Comparison of ENCODE assay signal across 3 cellular contexts in the genomic region with DNA sequence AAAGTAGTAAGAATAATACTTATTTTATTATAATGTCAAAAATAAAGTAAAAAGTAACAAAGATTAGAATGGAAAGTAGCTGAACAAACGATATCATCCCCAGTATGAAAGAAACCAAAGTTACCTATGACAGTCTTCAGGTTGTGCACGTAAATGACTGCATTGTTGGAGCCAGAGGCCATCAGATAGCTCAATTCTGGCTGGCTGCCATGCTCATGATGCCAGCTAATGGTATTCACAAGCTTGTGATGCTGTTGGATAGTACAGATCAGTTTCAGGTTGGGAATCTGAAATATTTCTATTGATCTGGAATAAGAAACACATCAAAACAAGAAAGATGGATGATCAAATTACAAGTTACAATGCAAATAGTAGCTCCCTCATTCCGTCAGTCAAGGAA.
TF ChIP-seq lines count a peak whose summit lies in the region.

No MANE protein-coding gene starts in this region.

TF ChIP-seq in SK-N-SH, 30 proteins besides CTCF, POLR2A, EP300 and RAD21:
- peak; percentile 31; the same call in 1 of the 2 replicates for TF ChIP-seq NFIC (IDR thresholded peaks at IDR 0.05; ENCODE audit: borderline replicate concordance)
- TF ChIP-seq GATA2 (CRISPR knock-in tag; IDR thresholded peaks at IDR 0.05): 0 out of 2 replicates have a peak, but pooled peaks have one; percentile 22
- TF ChIP-seq RCOR1 (IDR thresholded peaks at IDR 0.05; ENCODE audit: low read length): no peak
TF ChIP-seq in SK-N-SH: peak in this region for 2.

TF ChIP-seq in SK-N-SH treated with all-trans-retinoic acid at 6 μM for 48 hours, 23 proteins besides CTCF, POLR2A, EP300 and RAD21:
- TF ChIP-seq GLIS3 (CRISPR knock-in tag; IDR thresholded peaks at IDR 0.05): no peak
- TF ChIP-seq, protein P1, sequence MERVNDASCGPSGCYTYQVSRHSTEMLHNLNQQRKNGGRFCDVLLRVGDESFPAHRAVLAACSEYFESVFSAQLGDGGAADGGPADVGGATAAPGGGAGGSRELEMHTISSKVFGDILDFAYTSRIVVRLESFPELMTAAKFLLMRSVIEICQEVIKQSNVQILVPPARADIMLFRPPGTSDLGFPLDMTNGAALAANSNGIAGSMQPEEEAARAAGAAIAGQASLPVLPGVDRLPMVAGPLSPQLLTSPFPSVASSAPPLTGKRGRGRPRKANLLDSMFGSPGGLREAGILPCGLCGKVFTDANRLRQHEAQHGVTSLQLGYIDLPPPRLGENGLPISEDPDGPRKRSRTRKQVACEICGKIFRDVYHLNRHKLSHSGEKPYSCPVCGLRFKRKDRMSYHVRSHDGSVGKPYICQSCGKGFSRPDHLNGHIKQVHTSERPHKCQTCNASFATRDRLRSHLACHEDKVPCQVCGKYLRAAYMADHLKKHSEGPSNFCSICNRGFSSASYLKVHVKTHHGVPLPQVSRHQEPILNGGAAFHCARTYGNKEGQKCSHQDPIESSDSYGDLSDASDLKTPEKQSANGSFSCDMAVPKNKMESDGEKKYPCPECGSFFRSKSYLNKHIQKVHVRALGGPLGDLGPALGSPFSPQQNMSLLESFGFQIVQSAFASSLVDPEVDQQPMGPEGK (CRISPR knock-in tag; IDR thresholded peaks at IDR 0.05; ENCODE audit: borderline replicate concordance): no peak
- no peak for TF ChIP-seq ZNF8 (CRISPR knock-in tag; IDR thresholded peaks at IDR 0.05)
- TF ChIP-seq ZFP30 (CRISPR knock-in tag; IDR thresholded peaks at IDR 0.05): no peak
- TF ChIP-seq ISL1 (CRISPR knock-in tag; IDR thresholded peaks at IDR 0.05): no peak
- TF ChIP-seq, protein P2, sequence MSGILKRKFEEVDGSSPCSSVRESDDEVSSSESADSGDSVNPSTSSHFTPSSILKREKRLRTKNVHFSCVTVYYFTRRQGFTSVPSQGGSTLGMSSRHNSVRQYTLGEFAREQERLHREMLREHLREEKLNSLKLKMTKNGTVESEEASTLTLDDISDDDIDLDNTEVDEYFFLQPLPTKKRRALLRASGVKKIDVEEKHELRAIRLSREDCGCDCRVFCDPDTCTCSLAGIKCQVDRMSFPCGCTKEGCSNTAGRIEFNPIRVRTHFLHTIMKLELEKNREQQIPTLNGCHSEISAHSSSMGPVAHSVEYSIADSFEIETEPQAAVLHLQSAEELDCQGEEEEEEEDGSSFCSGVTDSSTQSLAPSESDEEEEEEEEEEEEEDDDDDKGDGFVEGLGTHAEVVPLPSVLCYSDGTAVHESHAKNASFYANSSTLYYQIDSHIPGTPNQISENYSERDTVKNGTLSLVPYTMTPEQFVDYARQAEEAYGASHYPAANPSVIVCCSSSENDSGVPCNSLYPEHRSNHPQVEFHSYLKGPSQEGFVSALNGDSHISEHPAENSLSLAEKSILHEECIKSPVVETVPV (CRISPR knock-in tag; IDR thresholded peaks at IDR 0.05): no peak
- no peak for TF ChIP-seq TCF4 (CRISPR knock-in tag; IDR thresholded peaks at IDR 0.05; ENCODE audit: borderline replicate concordance)

TF ChIP-seq in K562, 482 proteins besides CTCF, POLR2A, EP300 and RAD21:
- TF ChIP-seq NFIC (IDR thresholded peaks at IDR 0.05) (peak; percentile 27; the same call in 1 of the 2 replicates), DMBX1 (CRISPR knock-in tag; IDR thresholded peaks at IDR 0.05; ENCODE audit: borderline replicate concordance) (no peak), PPARD (CRISPR knock-in tag; IDR thresholded peaks at IDR 0.05) (no peak)
